ENCODE assay signal across 22 cellular contexts in genomic region chr21:40052276-40052675, GRCh38.
DNase-seq lines count a peak whose midpoint lies in the region; ATAC-seq and TF ChIP-seq lines count a peak whose summit lies in the region.
"Had no signal": no experiment of that assay in that cellular context is flagged by ENCODE, and none has a peak within 500 bp of the region (broad histone marks: within the 10 kb centered on the region; RNA-seq: fewer than 3 reads in every experiment).

No MANE protein-coding gene starts in this region.

- H4K20me1 ChIP-seq in MM.1S (ENCODE audit: insufficient read depth, low read length): peaks cover 39% of the 10 kb centered on the region

- no peak for TF ChIP-seq POLR2A in suprapubic skin (IDR thresholded peaks at IDR 0.05)

- H3K4me1 ChIP-seq in MM.1S (ENCODE audit: low read length) (peaks cover 29% of the 10 kb centered on the region), ascending aorta (peaks cover 10 to 45% of the 10 kb centered on the region in 2 donors), mucosa of rectum (ENCODE audit: control insufficient read depth in 2 of 2, insufficient read depth in 2 of 2, low read length in 2 of 2) (no peaks in the 10 kb centered on the region), suprapubic skin (peaks cover 4% of the 10 kb centered on the region)
- H3K4me1 ChIP-seq: BE2C, Peyer's patch, psoas muscle had no signal

- no peak for DNase-seq in MM.1S
- no peak for DNase-seq in ascending aorta (ENCODE audit: low spot score in 2 of 2)
- no peak for DNase-seq in suprapubic skin (ENCODE audit: low spot score in 2 of 2)
- DNase-seq: activated CD4-positive, alpha-beta memory T cell treated with anti-CD3 and anti-CD28 coated beads, Interleukin-2, amount 10 ng/mL, durations not matched to agents 7 days and 5 days; activated CD8-positive, alpha-beta memory T cell treated with anti-CD3 and anti-CD28 coated beads, Interleukin-2, amount 50 U/mL, for 48 hours; activated naive CD4-positive, alpha-beta T cell treated with Interleukin-2 at 50 U/mL for 16 hours; BE2C; brain microvascular endothelial cell; CD8-positive, alpha-beta T cell; effector CD4-positive, alpha-beta T cell; naive thymus-derived CD8-positive, alpha-beta T cell; NCI-H2081; Peyer's patch; psoas muscle; SHP77 treated with DMSO at 0.1 percent for 48 hours; stimulated activated CD4-positive, alpha-beta T cell treated with anti-CD3 and anti-CD28 coated beads, Interleukin-4, amount 100 ng/mL, for 24 hours had no signal

- H3K27ac ChIP-seq in MM.1S (ENCODE audit: low read length): peak overlapping the region; percentile 1; the same call in 1 of the 2 replicates
- peak overlapping the region; percentile 89 to 90 for H3K27ac ChIP-seq in ascending aorta
- H3K27ac ChIP-seq in mucosa of rectum (ENCODE audit: low read depth in 2 of 2, low read length in 2 of 2): peak overlapping the region; percentile 6 to 45
- peak overlapping the region; percentile 7 for H3K27ac ChIP-seq in suprapubic skin
- H3K27ac ChIP-seq: brain microvascular endothelial cell, epithelial cell of prostate, psoas muscle had no signal

- WGBS in suprapubic skin: 91% methylated on average over 2 of the region's 2 CpGs

- ATAC-seq in esophagus mucosa: no peak
- ATAC-seq in GM21390 (IDR thresholded peaks at IDR 0.05; ENCODE audit: unreplicated experiment): no peak
- ATAC-seq in HG03108 (IDR thresholded peaks at IDR 0.05; ENCODE audit: unreplicated experiment): no peak
- ATAC-seq: CD8-positive, alpha-beta T cell; K562; naive thymus-derived CD8-positive, alpha-beta T cell had no signal

- H3K4me3 ChIP-seq in MM.1S (ENCODE audit: low read length): no peak overlapping the region
- H3K4me3 ChIP-seq in ascending aorta: no peak overlapping the region
- H3K4me3 ChIP-seq in mucosa of rectum (ENCODE audit: low read length in 2 of 2): no peak overlapping the region
- no peak overlapping the region for H3K4me3 ChIP-seq in suprapubic skin
- H3K4me3 ChIP-seq: K562, Peyer's patch, psoas muscle had no signal

- no peak for TF ChIP-seq EP300 in suprapubic skin (IDR thresholded peaks at IDR 0.05)

- H3K9me3 ChIP-seq in MM.1S (replicated peaks; ENCODE audit: insufficient read depth, low read length) (no peaks in the 10 kb centered on the region), ascending aorta (no peaks in the 10 kb centered on the region), mucosa of rectum (ENCODE audit: control insufficient read depth in 2 of 2, low read length in 2 of 2) (no peaks in the 10 kb centered on the region), suprapubic skin (peaks cover 4% of the 10 kb centered on the region)
- H3K9me3 ChIP-seq: BE2C, Peyer's patch, psoas muscle had no signal

- H3K9me2 ChIP-seq in MM.1S (replicated peaks; ENCODE audit: insufficient read depth, low read length): no peaks in the 10 kb centered on the region

- TF ChIP-seq CTCF in MM.1S (IDR thresholded peaks at IDR 0.05; ENCODE audit: low read length) (no peak), ascending aorta (IDR thresholded peaks at IDR 0.05) (no peak), suprapubic skin (IDR thresholded peaks at IDR 0.05) (no peak)

- no peak overlapping the region for H3K4me2 ChIP-seq in MM.1S (ENCODE audit: low read depth, low read length)

- intact Hi-C loops in ascending aorta (cut with DNase I): loop anchor here (10.0 kb wide), 2 partner anchors 267 to 1903 kb away; partner anchors contain the start of gene C2CD2

- H3K9ac ChIP-seq in MM.1S (ENCODE audit: low read length) (no peak overlapping the region), mucosa of rectum (ENCODE audit: low read depth in 1 of 2, low read length in 2 of 2) (no peak overlapping the region)

- H3K27me3 ChIP-seq in MM.1S (replicated peaks; ENCODE audit: insufficient read depth, low read length) (no peaks in the 10 kb centered on the region), ascending aorta (no peaks in the 10 kb centered on the region), mucosa of rectum (ENCODE audit: control insufficient read depth in 2 of 2, insufficient read depth in 2 of 2, low read length in 2 of 2) (no peaks in the 10 kb centered on the region), suprapubic skin (no peaks in the 10 kb centered on the region)
- H3K27me3 ChIP-seq: BE2C, brain microvascular endothelial cell, Peyer's patch had no signal

- H3F3A ChIP-seq in MM.1S (ENCODE audit: insufficient read depth, low read length): peaks cover 90% of the 10 kb centered on the region

- no peak overlapping the region for H2AFZ ChIP-seq in MM.1S (ENCODE audit: low read length)

- H3K36me3 ChIP-seq in MM.1S (replicated peaks; ENCODE audit: insufficient read depth, low read length) (peaks cover 9% of the 10 kb centered on the region; the same call in 1 of the 2 replicates), ascending aorta (no peaks in the 10 kb centered on the region), mucosa of rectum (ENCODE audit: control insufficient read depth in 2 of 2, insufficient read depth in 2 of 2, low read length in 2 of 2) (no peaks in the 10 kb centered on the region), suprapubic skin (no peaks in the 10 kb centered on the region)
- H3K36me3 ChIP-seq: BE2C, brain microvascular endothelial cell, Peyer's patch had no signal

- peaks cover 98% of the 10 kb centered on the region for H3K79me2 ChIP-seq in MM.1S (ENCODE audit: low read length)

Comparison
In these comparisons a context has a peak if more than half of its experiments do, and no peak if none do; other contexts are left out.
1. H3K27ac ChIP-seq: peak in every context shown above with its lines; median percentile 90 in ascending aorta; 26 in mucosa of rectum; 7 in suprapubic skin; 1 in MM.1S.